In genomic region chr5:52657231-52657645, GRCh38 we compare ENCODE assay signal across 8 cellular contexts.
DNase-seq lines count a peak whose midpoint lies in the region; ATAC-seq and TF ChIP-seq lines count a peak whose summit lies in the region.

No MANE protein-coding gene starts in this region.

- no peak overlapping the region for H3K4me3 Mint-ChIP-seq in WTC11

- H3K4me3 ChIP-seq in upper lobe of left lung = no peak overlapping the region

- H3K4me1 Mint-ChIP-seq in WTC11 = no peaks in the 10 kb centered on the region

- POLR2A ChIA-PET in WTC11 (lab: Charles Lee) = no interaction called here

- no peak overlapping the region for H3K27ac Mint-ChIP-seq in WTC11

- peak; percentile 24 for TF ChIP-seq CTCF in AG09319 (IDR thresholded peaks at IDR 0.05; ENCODE audit: low read depth, low read length)
- TF ChIP-seq CTCF in WTC11 (IDR thresholded peaks at IDR 0.05) = peak; percentile 51
- TF ChIP-seq CTCF in upper lobe of left lung (IDR thresholded peaks at IDR 0.05) = peak in 5 of 6 experiments; percentile 42 to 58 (median 44)

- no peaks in the 10 kb centered on the region for H3K36me3 Mint-ChIP-seq in WTC11

- TF ChIP-seq EP300 in upper lobe of left lung (IDR thresholded peaks at IDR 0.05) = no peak

- WGBS in upper lobe of left lung, 2 donors = 2 to 3% methylated on average over 3 of the region's 3 CpGs

- peak overlapping the region in 2 of 4 donors; percentile 6 to 14 for H3K27ac ChIP-seq in upper lobe of left lung

- H3K9me3 ChIP-seq in upper lobe of left lung = no peaks in the 10 kb centered on the region

- no peaks in the 10 kb centered on the region for H3K36me3 ChIP-seq in upper lobe of left lung

- H3K9me3 Mint-ChIP-seq in WTC11 = no peaks in the 10 kb centered on the region

- H3K27me3 ChIP-seq in upper lobe of left lung = no peaks in the 10 kb centered on the region

- no peak for TF ChIP-seq POLR2A in upper lobe of left lung (IDR thresholded peaks at IDR 0.05)

- peaks cover 0 to 5% (median 3%) of the 10 kb centered on the region in 4 donors for H3K4me1 ChIP-seq in upper lobe of left lung

- CTCF ChIA-PET in WTC11 (lab: Charles Lee) = no interaction called here

- DNase-seq in AG09319 (ENCODE audit: extremely low read depth, low read depth) (peak; percentile 12), NCI-H146 (lab: John Stamatoyannopoulos, UW) (peak; percentile 74), WTC11 (ENCODE audit: low spot score) (no peak), iPS-NIHi7 (ENCODE audit: extremely low spot score) (peak; percentile 18), upper lobe of left lung (no peak), T1000 (lab: John Stamatoyannopoulos, UW) (no peak)
- DNase-seq in activated naive CD4-positive, alpha-beta T cell (lab: John Stamatoyannopoulos, UW) = no peak

- ATAC-seq in GM18870 (IDR thresholded peaks at IDR 0.05; ENCODE audit: unreplicated experiment) = peak; percentile 53
- no peak for ATAC-seq in WTC11
- ATAC-seq in upper lobe of left lung (ENCODE audit: low FRiP score in 2 of 2) = no peak

- H3K27me3 Mint-ChIP-seq in WTC11 (ENCODE audit: low read depth) = no peaks in the 10 kb centered on the region

TF ChIP-seq in WTC11, 78 proteins besides CTCF, POLR2A, EP300 and RAD21:
- TF ChIP-seq ELF4 (CRISPR knock-in tag; IDR thresholded peaks at IDR 0.05; ENCODE audit: low read depth) = no peak
- TF ChIP-seq FOXJ3 (CRISPR knock-in tag; IDR thresholded peaks at IDR 0.05; ENCODE audit: borderline replicate concordance) = no peak
- no peak for TF ChIP-seq ZNF425 (CRISPR knock-in tag; conservative IDR thresholded peaks at IDR 0.05)
- no peak for TF ChIP-seq EMX1 (CRISPR knock-in tag; IDR thresholded peaks at IDR 0.05)
- no peak for TF ChIP-seq GTF2I (CRISPR knock-in tag; conservative IDR thresholded peaks at IDR 0.05)
- TF ChIP-seq MLX (CRISPR knock-in tag; IDR thresholded peaks at IDR 0.05) = no peak
- no peak for TF ChIP-seq ZBTB43 (CRISPR knock-in tag; IDR thresholded peaks at IDR 0.05)
- TF ChIP-seq ZNF396 (CRISPR knock-in tag; IDR thresholded peaks at IDR 0.05; ENCODE audit: borderline replicate concordance) = no peak
- TF ChIP-seq ZSCAN18 (CRISPR knock-in tag; IDR thresholded peaks at IDR 0.05) = no peak
- TF ChIP-seq FOXK1 (CRISPR knock-in tag; IDR thresholded peaks at IDR 0.05) = no peak
- no peak for TF ChIP-seq ZNF671 (CRISPR knock-in tag; IDR thresholded peaks at IDR 0.05)
TF ChIP-seq in WTC11: peak in this region for 0.

Comparison
In these comparisons a context has a peak if more than half of its experiments do, and no peak if none do; other contexts are left out.
1. DNase-seq: peak in AG09319 (single experiment), NCI-H146 (single experiment) and iPS-NIHi7 (single experiment); none in WTC11 (single experiment), upper lobe of left lung (0 of 2), activated naive CD4-positive, alpha-beta T cell (0 of 4) and T1000 (single experiment).
2. Peak in every context shown above with its lines, with median percentiles within 50 percentile points of each other: CTCF ChIP-seq.